1 cellular context compared by ENCODE assay signal in the genomic region with DNA sequence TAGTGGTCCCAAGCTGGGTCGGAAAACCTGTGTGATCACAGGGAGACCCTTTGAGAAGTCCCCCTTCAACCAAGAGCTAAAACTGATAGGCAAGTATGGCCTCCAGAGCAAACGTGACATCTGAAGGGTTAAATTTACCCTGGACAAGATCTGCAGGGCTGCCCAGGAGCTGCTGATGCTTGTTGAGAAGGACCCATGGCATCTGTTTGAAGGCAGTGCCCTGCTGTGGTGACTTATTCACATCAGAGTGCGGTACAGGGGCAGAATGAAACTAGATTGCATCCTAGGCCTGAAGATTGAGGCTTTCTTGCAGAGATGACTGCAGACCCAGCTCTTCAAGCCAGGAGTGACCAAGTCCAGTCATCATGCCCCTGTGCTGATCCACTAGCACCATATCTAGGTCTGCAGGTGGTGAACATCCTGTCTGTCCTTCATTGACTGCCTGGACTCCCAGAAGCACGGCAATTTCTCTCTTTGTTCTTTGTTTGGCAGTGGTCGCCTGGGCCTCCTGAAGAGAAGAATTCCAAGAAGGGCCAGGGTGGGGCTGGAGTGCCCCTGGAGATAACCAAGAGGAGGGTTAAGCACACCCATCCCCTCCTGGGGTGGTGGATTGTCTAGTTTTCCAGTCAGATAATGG.
TF ChIP-seq lines count a peak whose summit lies in the region.

No MANE protein-coding gene starts in this region.

TF ChIP-seq in K562, 482 proteins besides CTCF, POLR2A, EP300 and RAD21 (continued from another document and continues in another):
- TF ChIP-seq, protein P1, sequence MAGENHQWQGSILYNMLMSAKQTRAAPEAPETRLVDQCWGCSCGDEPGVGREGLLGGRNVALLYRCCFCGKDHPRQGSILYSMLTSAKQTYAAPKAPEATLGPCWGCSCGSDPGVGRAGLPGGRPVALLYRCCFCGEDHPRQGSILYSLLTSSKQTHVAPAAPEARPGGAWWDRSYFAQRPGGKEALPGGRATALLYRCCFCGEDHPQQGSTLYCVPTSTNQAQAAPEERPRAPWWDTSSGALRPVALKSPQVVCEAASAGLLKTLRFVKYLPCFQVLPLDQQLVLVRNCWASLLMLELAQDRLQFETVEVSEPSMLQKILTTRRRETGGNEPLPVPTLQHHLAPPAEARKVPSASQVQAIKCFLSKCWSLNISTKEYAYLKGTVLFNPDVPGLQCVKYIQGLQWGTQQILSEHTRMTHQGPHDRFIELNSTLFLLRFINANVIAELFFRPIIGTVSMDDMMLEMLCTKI (IDR thresholded peaks at IDR 0.05; ENCODE audit: partially characterized antibody) = no peak
- TF ChIP-seq FOS (IDR thresholded peaks at IDR 0.05; ENCODE audit: extremely low read depth, insufficient read length) (no peak), KDM1A (IDR thresholded peaks at IDR 0.05) (peak; percentile 53 to 58), HEY1 (CRISPR knock-in tag; IDR thresholded peaks at IDR 0.05; ENCODE audit: borderline replicate concordance) (no peak), RBBP5 (IDR thresholded peaks at IDR 0.05; ENCODE audit: borderline replicate concordance, insufficient read depth, low read length, poor library complexity, severe bottlenecking) (peak; percentile 29), LEF1 (IDR thresholded peaks at IDR 0.05) (peak; percentile 82; the same call in 1 of the 2 replicates), C11orf30 (IDR thresholded peaks at IDR 0.05; ENCODE audit: low read depth) (no peak), ELF4 (CRISPR knock-in tag; IDR thresholded peaks at IDR 0.05) (0 out of 2 replicates have a peak, but pooled peaks have one; percentile 15), SMAD3 (CRISPR knock-in tag; conservative IDR thresholded peaks at IDR 0.05) (no peak), NCOA4 (IDR thresholded peaks at IDR 0.05; ENCODE audit: partially characterized antibody) (no peak), SOX6 (IDR thresholded peaks at IDR 0.05) (peak; percentile 97), NR4A1 (CRISPR knock-in tag; IDR thresholded peaks at IDR 0.05) (no peak), NR4A1 (tag; IDR thresholded peaks at IDR 0.05) (peak; percentile 81), ZNF436 (CRISPR knock-in tag; IDR thresholded peaks at IDR 0.05) (no peak), ZNF23 (CRISPR knock-in tag; IDR thresholded peaks at IDR 0.05) (no peak), GATAD2B (IDR thresholded peaks at IDR 0.05; ENCODE audit: borderline replicate concordance) (0 out of 2 replicates have a peak, but pooled peaks have one; percentile 24), RBM17 (IDR thresholded peaks at IDR 0.05; ENCODE audit: borderline replicate concordance, low read depth, low read length) (no peak), TAL1 (IDR thresholded peaks at IDR 0.05) (peak; percentile 88), POLR3G (IDR thresholded peaks at IDR 0.05; ENCODE audit: extremely low read depth, insufficient read length, insufficient replicate concordance) (no peak), ZSCAN29 (IDR thresholded peaks at IDR 0.05) (no peak), GATAD2A (IDR thresholded peaks at IDR 0.05) (0 out of 2 replicates have a peak, but pooled peaks have one; percentile 15), FOXP1 (CRISPR knock-in tag; IDR thresholded peaks at IDR 0.05) (no peak), EGR1 (conservative IDR thresholded peaks at IDR 0.05) (no peak), ARHGAP35 (IDR thresholded peaks at IDR 0.05; ENCODE audit: partially characterized antibody) (no peak), IRF2 (CRISPR knock-in tag; IDR thresholded peaks at IDR 0.05) (no peak), ZNF584 (CRISPR knock-in tag; IDR thresholded peaks at IDR 0.05; ENCODE audit: low read depth) (no peak), TBP (optimal IDR thresholded peaks at IDR 0.05; ENCODE audit: low read depth, low read length) (no peak), JUND (IDR thresholded peaks at IDR 0.05; ENCODE audit: borderline replicate concordance, low read depth, low read length) (0 out of 2 replicates have a peak, but pooled peaks have one; percentile 57), JUND (tag; IDR thresholded peaks at IDR 0.05; ENCODE audit: borderline replicate concordance, low read depth, low read length) (no peak), HDAC1 (IDR thresholded peaks at IDR 0.05) (peak in 1 of 2 experiments; percentile 74; a peak in 2 of 4 replicates), ZNF232 (CRISPR knock-in tag; IDR thresholded peaks at IDR 0.05) (no peak), ZNF174 (CRISPR knock-in tag; IDR thresholded peaks at IDR 0.05) (no peak), KAT2B (IDR thresholded peaks at IDR 0.05; ENCODE audit: low read depth, low read length) (no peak), MYBL2 (IDR thresholded peaks at IDR 0.05; ENCODE audit: low read depth) (no peak; the same call in 1 of the 2 replicates), MYBL2 (CRISPR knock-in tag; IDR thresholded peaks at IDR 0.05; ENCODE audit: borderline replicate concordance) (no peak), CCNT2 (IDR thresholded peaks at IDR 0.05; ENCODE audit: borderline replicate concordance, extremely low read depth, insufficient read length, low read depth, low read length) (peak; percentile 36), SLC30A9 (CRISPR knock-in tag; IDR thresholded peaks at IDR 0.05) (no peak), SIN3B (IDR thresholded peaks at IDR 0.05; ENCODE audit: low read depth) (no peak), PHF8 (IDR thresholded peaks at IDR 0.05; ENCODE audit: borderline replicate concordance, low read length) (no peak; the same call in 1 of the 2 replicates), SREBF1 (IDR thresholded peaks at IDR 0.05; ENCODE audit: borderline replicate concordance, low read depth, low read length) (no peak), ESRRA (IDR thresholded peaks at IDR 0.05; ENCODE audit: borderline replicate concordance, low read depth) (0 out of 2 replicates have a peak, but pooled peaks have one; percentile 14), NRF1 (conservative IDR thresholded peaks at IDR 0.05 in 1 of 2, IDR thresholded peaks at IDR 0.05 in 1 of 2) (no peak), ETV6 (IDR thresholded peaks at IDR 0.05; ENCODE audit: borderline replicate concordance in 1 of 2, low read depth in 2 of 2, low read length in 1 of 2) (no peak), ETV6 (CRISPR knock-in tag; IDR thresholded peaks at IDR 0.05; ENCODE audit: borderline replicate concordance) (no peak), ETV5 (CRISPR knock-in tag; IDR thresholded peaks at IDR 0.05; ENCODE audit: low read depth) (peak; percentile 75)
- TF ChIP-seq, protein P2, sequence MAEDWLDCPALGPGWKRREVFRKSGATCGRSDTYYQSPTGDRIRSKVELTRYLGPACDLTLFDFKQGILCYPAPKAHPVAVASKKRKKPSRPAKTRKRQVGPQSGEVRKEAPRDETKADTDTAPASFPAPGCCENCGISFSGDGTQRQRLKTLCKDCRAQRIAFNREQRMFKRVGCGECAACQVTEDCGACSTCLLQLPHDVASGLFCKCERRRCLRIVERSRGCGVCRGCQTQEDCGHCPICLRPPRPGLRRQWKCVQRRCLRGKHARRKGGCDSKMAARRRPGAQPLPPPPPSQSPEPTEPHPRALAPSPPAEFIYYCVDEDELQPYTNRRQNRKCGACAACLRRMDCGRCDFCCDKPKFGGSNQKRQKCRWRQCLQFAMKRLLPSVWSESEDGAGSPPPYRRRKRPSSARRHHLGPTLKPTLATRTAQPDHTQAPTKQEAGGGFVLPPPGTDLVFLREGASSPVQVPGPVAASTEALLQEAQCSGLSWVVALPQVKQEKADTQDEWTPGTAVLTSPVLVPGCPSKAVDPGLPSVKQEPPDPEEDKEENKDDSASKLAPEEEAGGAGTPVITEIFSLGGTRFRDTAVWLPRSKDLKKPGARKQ (CRISPR knock-in tag; IDR thresholded peaks at IDR 0.05) = no peak
- TF ChIP-seq, protein P3, sequence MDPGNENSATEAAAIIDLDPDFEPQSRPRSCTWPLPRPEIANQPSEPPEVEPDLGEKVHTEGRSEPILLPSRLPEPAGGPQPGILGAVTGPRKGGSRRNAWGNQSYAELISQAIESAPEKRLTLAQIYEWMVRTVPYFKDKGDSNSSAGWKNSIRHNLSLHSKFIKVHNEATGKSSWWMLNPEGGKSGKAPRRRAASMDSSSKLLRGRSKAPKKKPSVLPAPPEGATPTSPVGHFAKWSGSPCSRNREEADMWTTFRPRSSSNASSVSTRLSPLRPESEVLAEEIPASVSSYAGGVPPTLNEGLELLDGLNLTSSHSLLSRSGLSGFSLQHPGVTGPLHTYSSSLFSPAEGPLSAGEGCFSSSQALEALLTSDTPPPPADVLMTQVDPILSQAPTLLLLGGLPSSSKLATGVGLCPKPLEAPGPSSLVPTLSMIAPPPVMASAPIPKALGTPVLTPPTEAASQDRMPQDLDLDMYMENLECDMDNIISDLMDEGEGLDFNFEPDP (CRISPR knock-in tag; IDR thresholded peaks at IDR 0.05) = no peak
- TF ChIP-seq, protein P4, sequence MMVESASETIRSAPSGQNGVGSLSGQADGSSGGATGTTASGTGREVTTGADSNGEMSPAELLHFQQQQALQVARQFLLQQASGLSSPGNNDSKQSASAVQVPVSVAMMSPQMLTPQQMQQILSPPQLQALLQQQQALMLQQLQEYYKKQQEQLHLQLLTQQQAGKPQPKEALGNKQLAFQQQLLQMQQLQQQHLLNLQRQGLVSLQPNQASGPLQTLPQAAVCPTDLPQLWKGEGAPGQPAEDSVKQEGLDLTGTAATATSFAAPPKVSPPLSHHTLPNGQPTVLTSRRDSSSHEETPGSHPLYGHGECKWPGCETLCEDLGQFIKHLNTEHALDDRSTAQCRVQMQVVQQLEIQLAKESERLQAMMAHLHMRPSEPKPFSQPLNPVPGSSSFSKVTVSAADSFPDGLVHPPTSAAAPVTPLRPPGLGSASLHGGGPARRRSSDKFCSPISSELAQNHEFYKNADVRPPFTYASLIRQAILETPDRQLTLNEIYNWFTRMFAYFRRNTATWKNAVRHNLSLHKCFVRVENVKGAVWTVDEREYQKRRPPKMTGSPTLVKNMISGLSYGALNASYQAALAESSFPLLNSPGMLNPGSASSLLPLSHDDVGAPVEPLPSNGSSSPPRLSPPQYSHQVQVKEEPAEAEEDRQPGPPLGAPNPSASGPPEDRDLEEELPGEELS (CRISPR knock-in tag; IDR thresholded peaks at IDR 0.05; ENCODE audit: borderline replicate concordance) = no peak
- TF ChIP-seq, protein P5, sequence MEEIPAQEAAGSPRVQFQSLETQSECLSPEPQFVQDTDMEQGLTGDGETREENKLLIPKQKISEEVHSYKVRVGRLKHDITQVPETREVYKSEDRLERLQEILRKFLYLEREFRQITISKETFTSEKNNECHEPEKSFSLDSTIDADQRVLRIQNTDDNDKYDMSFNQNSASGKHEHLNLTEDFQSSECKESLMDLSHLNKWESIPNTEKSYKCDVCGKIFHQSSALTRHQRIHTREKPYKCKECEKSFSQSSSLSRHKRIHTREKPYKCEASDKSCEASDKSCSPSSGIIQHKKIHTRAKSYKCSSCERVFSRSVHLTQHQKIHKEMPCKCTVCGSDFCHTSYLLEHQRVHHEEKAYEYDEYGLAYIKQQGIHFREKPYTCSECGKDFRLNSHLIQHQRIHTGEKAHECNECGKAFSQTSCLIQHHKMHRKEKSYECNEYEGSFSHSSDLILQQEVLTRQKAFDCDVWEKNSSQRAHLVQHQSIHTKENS (CRISPR knock-in tag; IDR thresholded peaks at IDR 0.05) = no peak
- TF ChIP-seq, protein P6, sequence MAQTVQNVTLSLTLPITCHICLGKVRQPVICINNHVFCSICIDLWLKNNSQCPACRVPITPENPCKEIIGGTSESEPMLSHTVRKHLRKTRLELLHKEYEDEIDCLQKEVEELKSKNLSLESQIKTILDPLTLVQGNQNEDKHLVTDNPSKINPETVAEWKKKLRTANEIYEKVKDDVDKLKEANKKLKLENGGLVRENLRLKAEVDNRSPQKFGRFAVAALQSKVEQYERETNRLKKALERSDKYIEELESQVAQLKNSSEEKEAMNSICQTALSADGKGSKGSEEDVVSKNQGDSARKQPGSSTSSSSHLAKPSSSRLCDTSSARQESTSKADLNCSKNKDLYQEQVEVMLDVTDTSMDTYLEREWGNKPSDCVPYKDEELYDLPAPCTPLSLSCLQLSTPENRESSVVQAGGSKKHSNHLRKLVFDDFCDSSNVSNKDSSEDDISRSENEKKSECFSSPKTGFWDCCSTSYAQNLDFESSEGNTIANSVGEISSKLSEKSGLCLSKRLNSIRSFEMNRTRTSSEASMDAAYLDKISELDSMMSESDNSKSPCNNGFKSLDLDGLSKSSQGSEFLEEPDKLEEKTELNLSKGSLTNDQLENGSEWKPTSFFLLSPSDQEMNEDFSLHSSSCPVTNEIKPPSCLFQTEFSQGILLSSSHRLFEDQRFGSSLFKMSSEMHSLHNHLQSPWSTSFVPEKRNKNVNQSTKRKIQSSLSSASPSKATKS (CRISPR knock-in tag; IDR thresholded peaks at IDR 0.05) = no peak
- TF ChIP-seq, protein P7, sequence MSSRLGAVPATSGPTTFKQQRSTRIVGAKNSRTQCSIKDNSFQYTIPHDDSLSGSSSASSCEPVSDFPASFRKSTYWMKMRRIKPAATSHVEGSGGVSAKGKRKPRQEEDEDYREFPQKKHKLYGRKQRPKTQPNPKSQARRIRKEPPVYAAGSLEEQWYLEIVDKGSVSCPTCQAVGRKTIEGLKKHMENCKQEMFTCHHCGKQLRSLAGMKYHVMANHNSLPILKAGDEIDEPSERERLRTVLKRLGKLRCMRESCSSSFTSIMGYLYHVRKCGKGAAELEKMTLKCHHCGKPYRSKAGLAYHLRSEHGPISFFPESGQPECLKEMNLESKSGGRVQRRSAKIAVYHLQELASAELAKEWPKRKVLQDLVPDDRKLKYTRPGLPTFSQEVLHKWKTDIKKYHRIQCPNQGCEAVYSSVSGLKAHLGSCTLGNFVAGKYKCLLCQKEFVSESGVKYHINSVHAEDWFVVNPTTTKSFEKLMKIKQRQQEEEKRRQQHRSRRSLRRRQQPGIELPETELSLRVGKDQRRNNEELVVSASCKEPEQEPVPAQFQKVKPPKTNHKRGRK (tag; IDR thresholded peaks at IDR 0.05) = no peak
- TF ChIP-seq, protein P8, sequence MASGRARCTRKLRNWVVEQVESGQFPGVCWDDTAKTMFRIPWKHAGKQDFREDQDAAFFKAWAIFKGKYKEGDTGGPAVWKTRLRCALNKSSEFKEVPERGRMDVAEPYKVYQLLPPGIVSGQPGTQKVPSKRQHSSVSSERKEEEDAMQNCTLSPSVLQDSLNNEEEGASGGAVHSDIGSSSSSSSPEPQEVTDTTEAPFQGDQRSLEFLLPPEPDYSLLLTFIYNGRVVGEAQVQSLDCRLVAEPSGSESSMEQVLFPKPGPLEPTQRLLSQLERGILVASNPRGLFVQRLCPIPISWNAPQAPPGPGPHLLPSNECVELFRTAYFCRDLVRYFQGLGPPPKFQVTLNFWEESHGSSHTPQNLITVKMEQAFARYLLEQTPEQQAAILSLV (tag; IDR thresholded peaks at IDR 0.05) = no peak
- TF ChIP-seq, protein P9, sequence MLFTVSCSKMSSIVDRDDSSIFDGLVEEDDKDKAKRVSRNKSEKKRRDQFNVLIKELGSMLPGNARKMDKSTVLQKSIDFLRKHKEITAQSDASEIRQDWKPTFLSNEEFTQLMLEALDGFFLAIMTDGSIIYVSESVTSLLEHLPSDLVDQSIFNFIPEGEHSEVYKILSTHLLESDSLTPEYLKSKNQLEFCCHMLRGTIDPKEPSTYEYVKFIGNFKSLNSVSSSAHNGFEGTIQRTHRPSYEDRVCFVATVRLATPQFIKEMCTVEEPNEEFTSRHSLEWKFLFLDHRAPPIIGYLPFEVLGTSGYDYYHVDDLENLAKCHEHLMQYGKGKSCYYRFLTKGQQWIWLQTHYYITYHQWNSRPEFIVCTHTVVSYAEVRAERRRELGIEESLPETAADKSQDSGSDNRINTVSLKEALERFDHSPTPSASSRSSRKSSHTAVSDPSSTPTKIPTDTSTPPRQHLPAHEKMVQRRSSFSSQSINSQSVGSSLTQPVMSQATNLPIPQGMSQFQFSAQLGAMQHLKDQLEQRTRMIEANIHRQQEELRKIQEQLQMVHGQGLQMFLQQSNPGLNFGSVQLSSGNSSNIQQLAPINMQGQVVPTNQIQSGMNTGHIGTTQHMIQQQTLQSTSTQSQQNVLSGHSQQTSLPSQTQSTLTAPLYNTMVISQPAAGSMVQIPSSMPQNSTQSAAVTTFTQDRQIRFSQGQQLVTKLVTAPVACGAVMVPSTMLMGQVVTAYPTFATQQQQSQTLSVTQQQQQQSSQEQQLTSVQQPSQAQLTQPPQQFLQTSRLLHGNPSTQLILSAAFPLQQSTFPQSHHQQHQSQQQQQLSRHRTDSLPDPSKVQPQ (CRISPR knock-in tag; IDR thresholded peaks at IDR 0.05; ENCODE audit: borderline replicate concordance) = no peak
